ENCODE assay signal across 1 cellular context in genomic region chr1:178518894-178519293, GRCh38.
TF ChIP-seq lines count a peak whose summit lies in the region.

No MANE protein-coding gene starts in this region.

TF ChIP-seq in GM23338, 12 proteins besides CTCF, POLR2A, EP300 and RAD21 (continued from another document):
- TF ChIP-seq ETS1 (IDR thresholded peaks at IDR 0.05) = no peak
- no peak for TF ChIP-seq EZH2 (IDR thresholded peaks at IDR 0.05; ENCODE audit: low read depth, unreplicated experiment)
- TF ChIP-seq ZNF462 (CRISPR knock-in tag; IDR thresholded peaks at IDR 0.05) = no peak
- TF ChIP-seq JUNB (IDR thresholded peaks at IDR 0.05; ENCODE audit: unreplicated experiment) = no peak
- TF ChIP-seq ZNF331 (CRISPR knock-in tag; IDR thresholded peaks at IDR 0.05; ENCODE audit: low read depth) = no peak
TF ChIP-seq in GM23338: peak in this region for 0.
